20 cellular contexts compared by ENCODE assay signal in genomic region chr6:30778001-30778400, GRCh38. TPM values are rescaled to one million over a fixed set of nuclear protein-coding genes. Genes with fewer than 3 reads are reported as not detected.
DNase-seq lines count a peak whose midpoint lies in the region; ATAC-seq, FAIRE-seq and TF ChIP-seq lines count a peak whose summit lies in the region.
"Had no signal": no experiment of that assay in that cellular context is flagged by ENCODE, and none has a peak within 500 bp of the region (broad histone marks: within the 10 kb centered on the region; RNA-seq: fewer than 3 reads in every experiment).

No MANE protein-coding gene starts in this region.

- FAIRE-seq in kidney (lab: Jason Lieb, UNC) = no peak
- FAIRE-seq: GM18507, islet of Langerhans had no signal

- H3K9me3 Mint-ChIP-seq in activated CD4-positive, alpha-beta T cell treated with anti-CD3 and anti-CD28 coated beads, Interleukin-2, amount 10 ng/mL, durations not matched to agents 24 days and 14 days = no peaks in the 10 kb centered on the region
- H3K9me3 Mint-ChIP-seq: activated CD4-positive, alpha-beta memory T cell treated with anti-CD3 and anti-CD28 coated beads, Interleukin-2, amount 10 ng/mL, durations not matched to agents 7 days and 5 days; stimulated activated memory B cell treated with anti-CD40 and anti-IgM and Interleukin-4, amounts not matched to agents 10 μg/mL and 1 μg/mL and 100 μg/mL, for 72 hours had no signal

- WGBS in stomach, 5 donors = 26 to 53% (median 43%) methylated on average over 2 of the region's 2 CpGs

- H3K36me3 ChIP-seq in SK-N-MC (ENCODE audit: insufficient read depth, low read length) (no peaks in the 10 kb centered on the region), left lung (no peaks in the 10 kb centered on the region), stomach (no peaks in the 10 kb centered on the region), kidney (ENCODE audit: control insufficient read depth in 1 of 2, insufficient read depth in 2 of 2, low read length in 2 of 2) (no peaks in the 10 kb centered on the region)

- no peak for DNase-seq in activated CD4-positive, alpha-beta T cell treated with anti-CD3 and anti-CD28 coated beads, Interleukin-2, amount 10 ng/mL, durations not matched to agents 24 days and 14 days
- no peak for DNase-seq in activated CD4-positive, alpha-beta T cell treated with anti-CD3 and anti-CD28 coated beads for 48 hours
- no peak for DNase-seq in SK-N-MC (ENCODE audit: low read depth, low spot score)
- DNase-seq in left lung = no peak
- peak; percentile 35 for DNase-seq in stomach
- no peak for DNase-seq in kidney
- DNase-seq in dedifferentiated amniotic fluid mesenchymal stem cell (ENCODE audit: extremely low spot score) = no peak
- no peak for DNase-seq in NOMO-1 treated with dmso at 0.1 percent for 144 hours (lab: John Stamatoyannopoulos, UW; ENCODE audit: unreplicated experiment)
- DNase-seq: activated CD4-positive, alpha-beta memory T cell treated with anti-CD3 and anti-CD28 coated beads, Interleukin-2, amount 10 ng/mL, durations not matched to agents 7 days and 5 days; activated gamma-delta T cell treated with Interleukin-2 at 50 U/mL for 16 hours; central memory CD4-positive, alpha-beta T cell; GF-D8; NCI-H1105 treated with DMSO at 0.1 percent for 48 hours; NCI-H526 treated with DMSO at 0.1 percent for 48 hours; retina; stimulated activated CD4-positive, alpha-beta T cell treated with anti-CD3 and anti-CD28 coated beads, Interleukin-4, amount 100 ng/mL, for 4 hours; T1000 had no signal

- no peak for TF ChIP-seq POLR2A in stomach (IDR thresholded peaks at IDR 0.05)

- ATAC-seq in left lung = no peak
- ATAC-seq: stimulated activated memory B cell treated with anti-CD40 and anti-IgM and Interleukin-4, amounts not matched to agents 10 μg/mL and 1 μg/mL and 100 μg/mL, for 72 hours had no signal

- peak overlapping the region; percentile 94 for H3K27ac Mint-ChIP-seq in activated CD4-positive, alpha-beta T cell treated with anti-CD3 and anti-CD28 coated beads, Interleukin-2, amount 10 ng/mL, durations not matched to agents 24 days and 14 days
- H3K27ac Mint-ChIP-seq: activated CD4-positive, alpha-beta memory T cell treated with anti-CD3 and anti-CD28 coated beads, Interleukin-2, amount 10 ng/mL, durations not matched to agents 7 days and 5 days; stimulated activated memory B cell treated with anti-CD40 and anti-IgM and Interleukin-4, amounts not matched to agents 10 μg/mL and 1 μg/mL and 100 μg/mL, for 72 hours had no signal

- no peaks in the 10 kb centered on the region for H3K36me3 Mint-ChIP-seq in activated CD4-positive, alpha-beta T cell treated with anti-CD3 and anti-CD28 coated beads, Interleukin-2, amount 10 ng/mL, durations not matched to agents 24 days and 14 days (ENCODE audit: low read depth)
- H3K36me3 Mint-ChIP-seq: stimulated activated memory B cell treated with anti-CD40 and anti-IgM and Interleukin-4, amounts not matched to agents 10 μg/mL and 1 μg/mL and 100 μg/mL, for 72 hours had no signal

- H3K27me3 ChIP-seq in left lung = no peaks in the 10 kb centered on the region
- H3K27me3 ChIP-seq in stomach = no peaks in the 10 kb centered on the region

- H3K27ac ChIP-seq in SK-N-MC (peak overlapping the region; percentile 84), left lung (peak overlapping the region; percentile 73 to 82), stomach (peak overlapping the region; percentile 71 to 89 (median 85)), kidney (ENCODE audit: low read depth in 2 of 2, low read length in 2 of 2) (peak overlapping the region in 1 of 2 donors; percentile 8)

- TF ChIP-seq CTCF in left lung (IDR thresholded peaks at IDR 0.05) (no peak), stomach (IDR thresholded peaks at IDR 0.05) (no peak), kidney (IDR thresholded peaks at IDR 0.05; ENCODE audit: borderline replicate concordance, extremely low read depth, insufficient read depth) (no peak)

- H3K9ac ChIP-seq in SK-N-MC (ENCODE audit: insufficient read length) (no peak overlapping the region), kidney (ENCODE audit: low read length in 2 of 2) (no peak overlapping the region)

- no peaks in the 10 kb centered on the region for H3K9me3 ChIP-seq in SK-N-MC (ENCODE audit: low read depth, low read length)
- H3K9me3 ChIP-seq in left lung = no peaks in the 10 kb centered on the region
- no peaks in the 10 kb centered on the region for H3K9me3 ChIP-seq in stomach
- H3K9me3 ChIP-seq in kidney (ENCODE audit: control insufficient read depth in 1 of 2, low read length in 2 of 2) = no peaks in the 10 kb centered on the region

- peaks cover 72% of the 10 kb centered on the region for H3K4me1 Mint-ChIP-seq in activated CD4-positive, alpha-beta T cell treated with anti-CD3 and anti-CD28 coated beads, Interleukin-2, amount 10 ng/mL, durations not matched to agents 24 days and 14 days

- no peaks in the 10 kb centered on the region for H3K27me3 Mint-ChIP-seq in activated CD4-positive, alpha-beta T cell treated with anti-CD3 and anti-CD28 coated beads, Interleukin-2, amount 10 ng/mL, durations not matched to agents 24 days and 14 days
- H3K27me3 Mint-ChIP-seq: activated CD4-positive, alpha-beta memory T cell treated with anti-CD3 and anti-CD28 coated beads, Interleukin-2, amount 10 ng/mL, durations not matched to agents 7 days and 5 days had no signal

- H3K4me3 ChIP-seq in SK-N-MC (no peak overlapping the region), left lung (no peak overlapping the region), stomach (no peak overlapping the region), kidney (ENCODE audit: low read length in 2 of 2) (no peak overlapping the region)

- TF ChIP-seq EP300 in stomach (IDR thresholded peaks at IDR 0.05) = no peak

- intact Hi-C loops in activated CD4-positive, alpha-beta T cell treated with anti-CD3 and anti-CD28 coated beads, Interleukin-2, amount 10 ng/mL, durations not matched to agents 24 days and 14 days (cut with micrococcal nuclease) = no loop called here
- intact Hi-C loops in left lung (cut with DNase I) (no loop called here), stomach (cut with DNase I; ENCODE audit: low total_unique reads) (no loop called here), kidney (cut with DNase I) (no loop called here)

- peaks cover 21 to 70% of the 10 kb centered on the region in 2 donors for H3K4me1 ChIP-seq in left lung
- H3K4me1 ChIP-seq in stomach = peaks cover 45 to 69% (median 57%) of the 10 kb centered on the region in 4 donors
- H3K4me1 ChIP-seq in kidney (ENCODE audit: control insufficient read depth in 1 of 2, insufficient read depth in 1 of 2, low read depth in 1 of 2, low read length in 2 of 2) = peaks cover 22 to 25% of the 10 kb centered on the region in 2 donors

- peak overlapping the region; percentile 63 for H3K4me3 Mint-ChIP-seq in activated CD4-positive, alpha-beta T cell treated with anti-CD3 and anti-CD28 coated beads, Interleukin-2, amount 10 ng/mL, durations not matched to agents 24 days and 14 days
- H3K4me3 Mint-ChIP-seq: activated CD4-positive, alpha-beta memory T cell treated with anti-CD3 and anti-CD28 coated beads, Interleukin-2, amount 10 ng/mL, durations not matched to agents 7 days and 5 days; stimulated activated memory B cell treated with anti-CD40 and anti-IgM and Interleukin-4, amounts not matched to agents 10 μg/mL and 1 μg/mL and 100 μg/mL, for 72 hours had no signal

RNA-seq across cellular contexts. Expression of gene IER3, which starts 33.7 kb away (rescaled TPM):
- 512 and 516 TPM in 2 replicates for total RNA-seq in activated CD4-positive, alpha-beta T cell treated with anti-CD3 and anti-CD28 coated beads, Interleukin-2, amount 10 ng/mL, durations not matched to agents 24 days and 14 days
- total RNA-seq in left lung (10 to 100 TPM; 36.1 to 77.0 TPM), stomach (100 to 1,000 TPM in 2 of 5 donors, 10 to 100 TPM in 3; 16.5 to 144 (median 92.8) TPM), kidney (59.5 TPM)
- polyA plus RNA-seq in stomach (100 to 1,000 TPM; 112 to 187 (median 147) TPM), kidney (ENCODE audit: insufficient read depth, low read depth, low replicate concordance) (94.3 TPM)

RNA-seq across cellular contexts. Expression of gene FLOT1, which starts 35.5 kb away (rescaled TPM):
- 239 and 260 TPM in 2 replicates for total RNA-seq in activated CD4-positive, alpha-beta T cell treated with anti-CD3 and anti-CD28 coated beads, Interleukin-2, amount 10 ng/mL, durations not matched to agents 24 days and 14 days
- 100 to 1,000 TPM; 148 to 206 TPM for total RNA-seq in left lung
- 100 to 1,000 TPM in 2 of 5 donors, 10 to 100 TPM in 3; 40.6 to 201 (median 74.7) TPM for total RNA-seq in stomach
- 100 to 1,000 TPM; 145 to 178 (median 151) TPM for polyA plus RNA-seq in stomach
- total RNA-seq in kidney = 227 TPM
- polyA plus RNA-seq in kidney (ENCODE audit: insufficient read depth, low read depth, low replicate concordance) = 317 TPM

RNA-seq across cellular contexts. Expression of gene TUBB, which starts 57.8 kb away (rescaled TPM):
- total RNA-seq in activated CD4-positive, alpha-beta T cell treated with anti-CD3 and anti-CD28 coated beads, Interleukin-2, amount 10 ng/mL, durations not matched to agents 24 days and 14 days = 1,084 and 1,089 TPM in 2 replicates
- total RNA-seq in left lung = 100 to 1,000 TPM; 409 to 602 TPM
- 100 to 1,000 TPM in 4 of 5 donors, 10 to 100 TPM in 1; 67.5 to 177 (median 109) TPM for total RNA-seq in stomach
- 100 to 1,000 TPM; 127 to 223 (median 183) TPM for polyA plus RNA-seq in stomach
- total RNA-seq in kidney = 295 TPM
- polyA plus RNA-seq in kidney (ENCODE audit: insufficient read depth, low read depth, low replicate concordance) = 197 TPM
